9 cellular contexts compared by ENCODE assay signal in the genomic region with DNA sequence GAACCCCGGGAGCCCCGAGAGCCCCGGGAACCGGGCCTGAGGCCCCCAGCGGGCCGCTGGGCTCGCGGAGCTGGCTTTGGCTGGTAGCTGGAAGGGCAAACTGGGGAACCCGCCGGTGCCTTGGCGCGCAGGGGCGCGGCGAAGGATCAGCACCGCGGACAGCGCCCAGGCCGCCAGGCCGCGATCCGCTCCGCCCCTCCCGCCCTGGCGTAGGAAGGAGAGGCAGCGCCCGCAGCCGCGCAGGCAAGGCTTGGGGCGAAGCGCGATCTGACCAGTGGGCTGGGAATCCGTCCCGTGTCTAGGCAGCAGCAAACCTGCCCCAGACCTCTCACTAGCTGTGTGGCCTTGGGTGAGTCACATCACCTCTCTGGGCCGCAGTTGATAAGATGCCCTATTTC. TPM values are rescaled to one million over a fixed set of nuclear protein-coding genes. Genes with fewer than 3 reads are reported as not detected.
DNase-seq lines count a peak whose midpoint lies in the region; ATAC-seq and TF ChIP-seq lines count a peak whose summit lies in the region.
"Had no signal": no experiment of that assay in that cellular context is flagged by ENCODE, and none has a peak within 500 bp of the region (broad histone marks: within the 10 kb centered on the region; RNA-seq: fewer than 3 reads in every experiment).

No MANE protein-coding gene starts in this region.

- POLR2A ChIA-PET in activated CD4-positive, alpha-beta T cell treated with anti-CD3 and anti-CD28 coated beads, Interleukin-2, amount 10 ng/mL, durations not matched to agents 7 days and 5 days (lab: Charles Lee): no interaction called here

- ATAC-seq in GM18867 (IDR thresholded peaks at IDR 0.05; ENCODE audit: unreplicated experiment): peak; percentile 64
- no peak for ATAC-seq in GM21528 (IDR thresholded peaks at IDR 0.05; ENCODE audit: low FRiP score, unreplicated experiment)
- no peak for ATAC-seq in GM19463 (IDR thresholded peaks at IDR 0.05; ENCODE audit: unreplicated experiment)

- H3K27me3 ChIP-seq in colonic mucosa: peaks cover 8% of the 10 kb centered on the region

- H3K4me1 Mint-ChIP-seq in activated CD4-positive, alpha-beta T cell treated with anti-CD3 and anti-CD28 coated beads, Interleukin-2, amount 10 ng/mL, durations not matched to agents 7 days and 5 days: peaks cover 2% of the 10 kb centered on the region

- H3K9me3 ChIP-seq in colonic mucosa: no peaks in the 10 kb centered on the region

- H3K27ac ChIP-seq in colonic mucosa: no peak overlapping the region

- H3K36me3 Mint-ChIP-seq in activated CD4-positive, alpha-beta T cell treated with anti-CD3 and anti-CD28 coated beads, Interleukin-2, amount 10 ng/mL, durations not matched to agents 7 days and 5 days (ENCODE audit: low read depth): no peaks in the 10 kb centered on the region
- H3K36me3 Mint-ChIP-seq: activated naive CD8-positive, alpha-beta T cell had no signal

- no peak overlapping the region for H3K9ac ChIP-seq in colonic mucosa (ENCODE audit: low read depth in 2 of 2, low read length in 2 of 2)

- CTCF ChIA-PET in activated CD4-positive, alpha-beta T cell treated with anti-CD3 and anti-CD28 coated beads, Interleukin-2, amount 10 ng/mL, durations not matched to agents 7 days and 5 days (lab: Charles Lee): no interaction called here

- no peak overlapping the region for H3K4me3 ChIP-seq in colonic mucosa

- no peaks in the 10 kb centered on the region for H3K4me1 ChIP-seq in colonic mucosa

- no peaks in the 10 kb centered on the region for H3K36me3 ChIP-seq in colonic mucosa

- no peaks in the 10 kb centered on the region for H3K9me3 Mint-ChIP-seq in activated CD4-positive, alpha-beta T cell treated with anti-CD3 and anti-CD28 coated beads, Interleukin-2, amount 10 ng/mL, durations not matched to agents 7 days and 5 days

- H3K27ac Mint-ChIP-seq in activated CD4-positive, alpha-beta T cell treated with anti-CD3 and anti-CD28 coated beads, Interleukin-2, amount 10 ng/mL, durations not matched to agents 7 days and 5 days: no peak overlapping the region
- H3K27ac Mint-ChIP-seq: activated naive CD8-positive, alpha-beta T cell had no signal

- DNase-seq in NCI-H2196 (lab: John Stamatoyannopoulos, UW; ENCODE audit: unreplicated experiment) (peak; percentile 56), colonic mucosa (peak; percentile 73), left kidney (ENCODE audit: low read depth, low spot score) (peak; percentile 92)
- peak; percentile 73 for DNase-seq in activated CD4-positive, alpha-beta T cell treated with anti-CD3 and anti-CD28 coated beads, Interleukin-2, amount 10 ng/mL, durations not matched to agents 7 days and 5 days
- DNase-seq in stimulated activated CD4-positive, alpha-beta T cell treated with anti-CD3 and anti-CD28 coated beads, Interleukin-4, amount 100 ng/mL, for 1 hour: peak; percentile 75

- intact Hi-C loops in colonic mucosa (cut with DNase I): no loop called here

- peaks cover 44% of the 10 kb centered on the region for H3K27me3 Mint-ChIP-seq in activated CD4-positive, alpha-beta T cell treated with anti-CD3 and anti-CD28 coated beads, Interleukin-2, amount 10 ng/mL, durations not matched to agents 7 days and 5 days

- H3K4me3 Mint-ChIP-seq in activated CD4-positive, alpha-beta T cell treated with anti-CD3 and anti-CD28 coated beads, Interleukin-2, amount 10 ng/mL, durations not matched to agents 7 days and 5 days: no peak overlapping the region
- H3K4me3 Mint-ChIP-seq: activated naive CD8-positive, alpha-beta T cell had no signal

- no peak for TF ChIP-seq CTCF in colonic mucosa (IDR thresholded peaks at IDR 0.05)

RNA-seq across cellular contexts. Expression of a gene that starts 0.3 kb away (rescaled TPM):
- total RNA-seq in activated CD4-positive, alpha-beta T cell treated with anti-CD3 and anti-CD28 coated beads, Interleukin-2, amount 10 ng/mL, durations not matched to agents 7 days and 5 days: under 1 TPM in 1 of 2 experiments, not detected in 1; 0.08 TPM
- total RNA-seq in colonic mucosa: 1 to 10 TPM in 1 of 2 donors, under 1 TPM in 1; 0.72 to 1.8 TPM

RNA-seq across cellular contexts. Expression of a gene that starts 38.2 kb away (rescaled TPM):
- 10 to 100 TPM; 44.8 to 55.9 TPM for total RNA-seq in activated CD4-positive, alpha-beta T cell treated with anti-CD3 and anti-CD28 coated beads, Interleukin-2, amount 10 ng/mL, durations not matched to agents 7 days and 5 days
- total RNA-seq in colonic mucosa: 100 to 1,000 TPM; 111 to 285 TPM

RNA-seq across cellular contexts. Expression of a gene that starts 46.5 kb away (rescaled TPM):
- total RNA-seq in activated CD4-positive, alpha-beta T cell treated with anti-CD3 and anti-CD28 coated beads, Interleukin-2, amount 10 ng/mL, durations not matched to agents 7 days and 5 days: 10 to 100 TPM; 27.8 to 37.3 TPM
- 10 to 100 TPM; 45.2 to 45.4 TPM for total RNA-seq in colonic mucosa
